22 cellular contexts compared by ENCODE assay signal in the genomic region with DNA sequence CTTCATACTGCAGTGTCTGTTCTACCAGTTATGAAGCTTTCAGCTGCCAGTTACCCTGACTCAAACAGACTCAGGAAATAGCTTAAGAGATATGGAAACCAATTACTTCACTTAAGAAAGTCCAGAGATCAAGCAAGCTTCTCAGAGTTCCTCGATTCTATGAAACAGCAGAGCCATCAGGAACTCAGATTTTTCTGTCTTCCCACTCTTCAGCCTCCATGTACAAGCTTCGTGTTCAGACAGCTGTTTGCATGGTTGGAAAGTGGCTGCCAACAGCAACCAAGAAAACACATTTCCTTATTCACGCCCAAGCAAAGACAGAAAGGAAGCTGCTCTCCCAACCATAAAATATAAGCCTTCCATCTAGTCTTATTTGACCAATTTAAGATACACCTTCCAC.
"Had no signal": no experiment of that assay in that cellular context is flagged by ENCODE, and none has a peak within 500 bp of the region (broad histone marks: within the 10 kb centered on the region; RNA-seq: fewer than 3 reads in every experiment).

No MANE protein-coding gene starts in this region.

- DNase-seq: activated CD4-positive, CD25-positive, alpha-beta regulatory T cell treated with anti-CD3 and anti-CD28 coated beads, Interleukin-2, amount 50 U/mL, for 72 hours; activated CD8-positive, alpha-beta memory T cell treated with anti-CD3 and anti-CD28 coated beads for 24 hours; activated CD8-positive, alpha-beta memory T cell treated with anti-CD3 and anti-CD28 coated beads, Interleukin-2, amount 50 U/mL, for 48 hours; activated effector memory CD4-positive, alpha-beta T cell treated with Interleukin-2 at 50 U/mL for 16 hours; activated naive CD4-positive, alpha-beta T cell treated with anti-CD3 and anti-CD28 coated beads, Interleukin-2, amount 10 ng/mL, durations not matched to agents 7 days and 5 days; activated naive CD8-positive, alpha-beta T cell treated with anti-CD3 and anti-CD28 coated beads, Interleukin-2, amount 50 U/mL, for 24 hours; activated T-cell treated with anti-CD3 and anti-CD28 coated beads, Interleukin-2, amount 50 U/mL, for 48 hours; brain microvascular endothelial cell; cortex of kidney; effector CD4-positive, alpha-beta T cell; midbrain; occipital lobe; stimulated activated CD4-positive, alpha-beta T cell treated with anti-CD3 and anti-CD28 coated beads, Interleukin-2, amount 100 ng/mL, for 24 hours; stimulated activated naive CD8-positive, alpha-beta T cell treated with anti-CD3 and anti-CD28 coated beads, Interleukin-15, Interleukin-2, amounts not matched to agents 100 U/mL and 50 U/mL, for 24 hours; substantia nigra; transverse colon; uterus had no signal

- H3K36me3 ChIP-seq: brain microvascular endothelial cell, transverse colon, uterus had no signal

- H3K27me3 Mint-ChIP-seq: activated naive CD4-positive, alpha-beta T cell treated with anti-CD3 and anti-CD28 coated beads, Interleukin-2, amount 10 ng/mL, durations not matched to agents 7 days and 5 days; activated naive CD8-positive, alpha-beta T cell treated with anti-CD3 and anti-CD28 coated beads, Interleukin-2, amount 50 U/mL, for 24 hours had no signal

- H3K27me3 ChIP-seq: brain microvascular endothelial cell, transverse colon, uterus had no signal

- H3K9me3 Mint-ChIP-seq: activated naive CD8-positive, alpha-beta T cell treated with anti-CD3 and anti-CD28 coated beads, Interleukin-2, amount 50 U/mL, for 24 hours; T-helper 1 cell treated with Interleukin-12 subunit alpha and Interleukin-12 subunit beta and Interleukin-4 antibody, amounts not matched to agents 30 μg/mL and 1 μg/mL, for 36 hours had no signal

- H3K9me3 ChIP-seq: transverse colon, uterus had no signal

- H3K27ac ChIP-seq: brain microvascular endothelial cell, transverse colon, uterus, VCaP had no signal

- H3K4me3 Mint-ChIP-seq: activated naive CD4-positive, alpha-beta T cell treated with anti-CD3 and anti-CD28 coated beads, Interleukin-2, amount 10 ng/mL, durations not matched to agents 7 days and 5 days; activated naive CD8-positive, alpha-beta T cell treated with anti-CD3 and anti-CD28 coated beads, Interleukin-2, amount 50 U/mL, for 24 hours; T-helper 1 cell treated with Interleukin-12 subunit alpha and Interleukin-12 subunit beta and Interleukin-4 antibody, amounts not matched to agents 30 μg/mL and 1 μg/mL, for 36 hours had no signal

- H3K4me3 ChIP-seq: lung, transverse colon, uterus had no signal

- H3K4me1 Mint-ChIP-seq: activated naive CD4-positive, alpha-beta T cell treated with anti-CD3 and anti-CD28 coated beads, Interleukin-2, amount 10 ng/mL, durations not matched to agents 7 days and 5 days; activated naive CD8-positive, alpha-beta T cell treated with anti-CD3 and anti-CD28 coated beads, Interleukin-2, amount 50 U/mL, for 24 hours had no signal

- H3K27ac Mint-ChIP-seq: activated naive CD4-positive, alpha-beta T cell treated with anti-CD3 and anti-CD28 coated beads, Interleukin-2, amount 10 ng/mL, durations not matched to agents 7 days and 5 days; activated naive CD8-positive, alpha-beta T cell treated with anti-CD3 and anti-CD28 coated beads, Interleukin-2, amount 50 U/mL, for 24 hours; progenitor cell of endocrine pancreas; T-helper 1 cell treated with Interleukin-12 subunit alpha and Interleukin-12 subunit beta and Interleukin-4 antibody, amounts not matched to agents 30 μg/mL and 1 μg/mL, for 36 hours had no signal

- ATAC-seq: activated naive CD8-positive, alpha-beta T cell treated with anti-CD3 and anti-CD28 coated beads, Interleukin-2, amount 50 U/mL, for 24 hours; esophagus mucosa; stimulated activated naive CD8-positive, alpha-beta T cell treated with anti-CD3 and anti-CD28 coated beads, Interleukin-15, Interleukin-2, amounts not matched to agents 100 U/mL and 50 U/mL, for 24 hours had no signal

- H3K4me1 ChIP-seq: transverse colon, uterus had no signal

- H3K36me3 Mint-ChIP-seq: activated naive CD4-positive, alpha-beta T cell treated with anti-CD3 and anti-CD28 coated beads, Interleukin-2, amount 10 ng/mL, durations not matched to agents 7 days and 5 days had no signal
